In genomic region chr4:101791189-101791572, GRCh38 we compare ENCODE assay signal across 8 cellular contexts. TPM values are rescaled to one million over a fixed set of nuclear protein-coding genes. Genes with fewer than 3 reads are reported as not detected.
A peak's percentile ranks its signal among the peaks of the same experiment; 100 is the strongest.
DNase-seq lines count a peak whose midpoint lies in the region; ATAC-seq, FAIRE-seq and TF ChIP-seq lines count a peak whose summit lies in the region.

No MANE protein-coding gene starts in this region.

- peaks cover 4% of the 10 kb centered on the region for H3K4me1 ChIP-seq in endothelial cell of umbilical vein (ENCODE audit: control insufficient read depth, extremely low read depth, insufficient read depth, low read length)
- H3K4me1 ChIP-seq in pancreas: no peaks in the 10 kb centered on the region

- H3K79me2 ChIP-seq in endothelial cell of umbilical vein (ENCODE audit: control insufficient read depth, insufficient read depth, low read length): no peaks in the 10 kb centered on the region

- H3K27me3 ChIP-seq in endothelial cell of umbilical vein (ENCODE audit: control insufficient read depth in 2 of 2, insufficient read depth in 2 of 2, low read length in 2 of 2) (no peaks in the 10 kb centered on the region), pancreas (no peaks in the 10 kb centered on the region)

- peak overlapping the region; percentile 83 for H2AFZ ChIP-seq in endothelial cell of umbilical vein (ENCODE audit: low read depth, low read length)

- TF ChIP-seq POLR2A in endothelial cell of umbilical vein (IDR thresholded peaks at IDR 0.05; ENCODE audit: low read depth, low read length): no peak

- BruUV-seq in endothelial cell of umbilical vein (replicated peaks; lab: Mats Ljungman, UMichigan): no TSS peak

- H3K36me3 ChIP-seq in endothelial cell of umbilical vein (ENCODE audit: control insufficient read depth in 2 of 2, extremely low read depth in 1 of 2, insufficient read depth in 2 of 2, low read length in 2 of 2) (no peaks in the 10 kb centered on the region), pancreas (no peaks in the 10 kb centered on the region)

- FAIRE-seq in endothelial cell of umbilical vein (lab: Jason Lieb, UNC) (no peak), pancreas (lab: Jason Lieb, UNC) (no peak)

- dilution Hi-C loops in endothelial cell of umbilical vein (cut with MboI; ENCODE audit: extremely low pct_ligation_motif_present, low sequenced_read_pairs): no loop called here

- H3K4me2 ChIP-seq in endothelial cell of umbilical vein (ENCODE audit: insufficient read depth, low read length): peak overlapping the region; percentile 81

- TF ChIP-seq CTCF in endothelial cell of umbilical vein (IDR thresholded peaks at IDR 0.05; ENCODE audit: extremely low read depth in 1 of 2, insufficient read depth in 1 of 2, low read depth in 1 of 2, low read length in 2 of 2) (no peak), pancreas (IDR thresholded peaks at IDR 0.05) (no peak)

- H3K27ac ChIP-seq in endothelial cell of umbilical vein (ENCODE audit: insufficient read depth, low read depth, low read length) (no peak overlapping the region), pancreas (peak overlapping the region in 2 of 4 donors; percentile 14 to 33)

- no peaks in the 10 kb centered on the region for H3K9me1 ChIP-seq in endothelial cell of umbilical vein (replicated peaks; ENCODE audit: control insufficient read depth, extremely low read depth, insufficient read depth, low read length)

- H3K4me3 ChIP-seq in endothelial cell of umbilical vein (replicated peaks in 1 of 3; ENCODE audit: insufficient read depth in 1 of 3, low read depth in 1 of 3, low read length in 3 of 3): peak overlapping the region; percentile 30 to 65 (median 32)
- peak overlapping the region in 3 of 4 donors; percentile 47 to 50 (median 50) for H3K4me3 ChIP-seq in pancreas

- intact Hi-C loops in endothelial cell of umbilical vein (cut with micrococcal nuclease) (loop anchor here (5.0 kb wide), 2 partner anchors 346 to 624 kb away; no protein-coding TSS in a partner anchor), pancreas (cut with DNase I) (no loop called here)

- H3K9me3 ChIP-seq in endothelial cell of umbilical vein (replicated peaks; ENCODE audit: control insufficient read depth, insufficient read depth, low read length): no peaks in the 10 kb centered on the region
- H3K9me3 ChIP-seq in pancreas: no peaks in the 10 kb centered on the region

- peak overlapping the region; percentile 60 for H3K9ac ChIP-seq in endothelial cell of umbilical vein (replicated peaks; ENCODE audit: extremely low read depth, insufficient read depth, low read length)

- ATAC-seq in GM21526 (IDR thresholded peaks at IDR 0.05; ENCODE audit: low FRiP score, unreplicated experiment): peak; percentile 1
- ATAC-seq in pancreas: peak; percentile 61 to 76 (median 73)

- DNase-seq in COLO668 (lab: John Stamatoyannopoulos, UW; ENCODE audit: unreplicated experiment) (peak; percentile 61), NCI-H2196 treated with DMSO at 0.1 percent for 48 hours (lab: John Stamatoyannopoulos, UW; ENCODE audit: unreplicated experiment) (peak; percentile 8), endothelial cell of umbilical vein (ENCODE audit: low read depth, low spot score) (no peak), pancreas (no peak), NCI-H226 (no peak), hippocampal formation (lab: John Stamatoyannopoulos, UW) (no peak), DMS 273 (lab: John Stamatoyannopoulos, UW; ENCODE audit: unreplicated experiment) (no peak)

- CTCF ChIA-PET in endothelial cell of umbilical vein (lab: Charles Lee): interaction anchor here (1.1 kb wide), 1 partner anchor 14 kb away, joined by 4 read pairs; no protein-coding TSS in a partner anchor

- 22 to 35% methylated on average over 11 of the region's 11 CpGs for WGBS in pancreas, 2 donors

- POLR2A ChIA-PET in endothelial cell of umbilical vein (lab: Charles Lee): no interaction called here

- H4K20me1 ChIP-seq in endothelial cell of umbilical vein (replicated peaks; ENCODE audit: control insufficient read depth, extremely low read depth, insufficient read depth, low read length): no peaks in the 10 kb centered on the region

TF ChIP-seq in endothelial cell of umbilical vein, 7 proteins besides CTCF, POLR2A, EP300 and RAD21:
- TF ChIP-seq POLR2AphosphoS5 (IDR thresholded peaks at IDR 0.05; ENCODE audit: insufficient read depth, low read depth, low read length): no peak
- no peak for TF ChIP-seq MAX (IDR thresholded peaks at IDR 0.05; ENCODE audit: insufficient read depth, insufficient read length)
- no peak for TF ChIP-seq MYC (IDR thresholded peaks at IDR 0.05; ENCODE audit: low read depth, low read length)
- no peak for TF ChIP-seq GATA2 (IDR thresholded peaks at IDR 0.05; ENCODE audit: insufficient read depth, insufficient read length, low read depth, low read length)
- TF ChIP-seq EZH2 (IDR thresholded peaks at IDR 0.05; ENCODE audit: borderline replicate concordance, low read depth, low read length, severe bottlenecking): no peak
- no peak for TF ChIP-seq FOS (IDR thresholded peaks at IDR 0.05; ENCODE audit: borderline replicate concordance, insufficient read depth, low read length)
- TF ChIP-seq JUN (IDR thresholded peaks at IDR 0.05; ENCODE audit: borderline replicate concordance, insufficient read depth, insufficient read length, low read depth): no peak

RNA-seq across cellular contexts. Expression of gene BANK1, which starts 0.7 kb away (rescaled TPM):
- 0.29 and 0.60 TPM in 2 replicates for total RNA-seq in endothelial cell of umbilical vein
- polyA plus RNA-seq in endothelial cell of umbilical vein: 0.13 and 0.32 TPM in 2 replicates
- 0.38 and 0.40 TPM in 2 replicates for polyA plus RNA-seq in endothelial cell of umbilical vein (2011; cell fraction: cytosol; rRNA removed)
- polyA plus RNA-seq in endothelial cell of umbilical vein (2011; cell fraction: nucleus; rRNA removed): 0.34 and 0.57 TPM in 2 replicates
- 0.24 TPM in 1 of 2 replicates, not detected in the other for polyA plus RNA-seq in endothelial cell of umbilical vein (2012)
- 1.5 TPM in 1 of 2 replicates, not detected in the other for polyA minus RNA-seq in endothelial cell of umbilical vein
- not detected for polyA minus RNA-seq in endothelial cell of umbilical vein (2011; cell fraction: cytosol; rRNA and poly(A)+ RNA removed)
- 0.34 and 0.43 TPM in 2 replicates for polyA minus RNA-seq in endothelial cell of umbilical vein (2011; cell fraction: nucleus; rRNA and poly(A)+ RNA removed)
- total RNA-seq in pancreas: 1 to 10 TPM in 2 of 6 donors, under 1 TPM in 4; 0.13 to 1.1 (median 0.34) TPM
- polyA plus RNA-seq in pancreas: 1 to 10 TPM in 1 of 2 donors, under 1 TPM in 1; 0.57 to 2.0 TPM

Comparison
In these comparisons a context has a peak if more than half of its experiments do, and no peak if none do; other contexts are left out.
1. DNase-seq: peak in COLO668 (single experiment) and NCI-H2196 treated with DMSO at 0.1 percent for 48 hours (single experiment); none in endothelial cell of umbilical vein (single experiment), pancreas (0 of 6), NCI-H226 (single experiment), hippocampal formation (0 of 2) and DMS 273 (single experiment).